In the genomic region with DNA sequence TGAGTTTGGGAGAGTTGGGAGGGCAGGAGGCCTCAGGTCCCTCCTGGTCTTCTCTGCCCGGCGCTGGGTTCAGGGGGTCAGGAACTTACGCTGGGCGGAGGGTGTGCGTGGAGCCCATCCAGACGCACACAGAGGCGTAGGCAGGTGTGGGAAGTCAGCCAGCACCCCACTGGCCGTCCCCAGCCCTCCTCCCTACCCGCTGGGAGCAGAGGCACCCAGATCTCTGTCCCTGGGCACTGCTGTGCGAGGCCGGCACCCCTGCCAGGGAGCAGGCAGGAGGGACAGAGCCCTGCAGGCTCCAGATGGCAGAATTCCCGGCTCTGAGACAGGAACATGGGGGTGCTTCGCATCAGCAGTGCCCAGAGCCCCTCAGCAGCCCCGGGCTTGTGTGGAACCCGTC, we compare ENCODE assay signal across 19 cellular contexts. TPM values are rescaled to one million over a fixed set of nuclear protein-coding genes. Genes with fewer than 3 reads are reported as not detected.
"Had no signal": no experiment of that assay in that cellular context is flagged by ENCODE, and none has a peak within 500 bp of the region (broad histone marks: within the 10 kb centered on the region; RNA-seq: fewer than 3 reads in every experiment).

No MANE protein-coding gene starts in this region.

- ATAC-seq: left colon had no signal

- H3K9me3 ChIP-seq: ascending aorta, breast epithelium, ovary, right lobe of liver, suprapubic skin had no signal

- H3K4me3 ChIP-seq: ascending aorta, breast epithelium, ovary, right lobe of liver, suprapubic skin had no signal

- H3K27ac ChIP-seq: ascending aorta, breast epithelium, foreskin keratinocyte, ovary, right lobe of liver, suprapubic skin had no signal

- H3K36me3 ChIP-seq: breast epithelium, ovary had no signal

- H3K4me2 ChIP-seq: smooth muscle cell had no signal

- DNase-seq: activated CD4-positive, CD25-positive, alpha-beta regulatory T cell treated with anti-CD3 and anti-CD28 coated beads, Interleukin-2, amount 50 U/mL, for 72 hours; activated naive CD4-positive, alpha-beta T cell treated with anti-CD3 and anti-CD28 coated beads for 36 hours; cerebellar nuclear complex; effector memory CD4-positive, alpha-beta T cell; foreskin keratinocyte; glutamatergic neuron; left colon; right lobe of liver; stimulated activated CD4-positive, alpha-beta T cell treated with anti-CD3 and anti-CD28 coated beads, Interleukin-4, amount 100 ng/mL, for 4 hours; stimulated activated CD8-positive, alpha-beta memory T cell treated with anti-CD3 and anti-CD28 coated beads, Interleukin-4, amount 100 ng/mL, for 48 hours; T-helper 9 cell had no signal

- H3K27me3 ChIP-seq: ascending aorta, breast epithelium, ovary, right lobe of liver, suprapubic skin had no signal

- H3K4me1 ChIP-seq: ascending aorta, breast epithelium, foreskin keratinocyte, right lobe of liver, suprapubic skin had no signal

RNA-seq across cellular contexts. Expression of gene LRCOL1, which starts 59.6 kb away (rescaled TPM):
- total RNA-seq: activated CD8-positive, alpha-beta memory T cell treated with anti-CD3 and anti-CD28 coated beads for 36 hours; activated naive CD4-positive, alpha-beta T cell treated with anti-CD3 and anti-CD28 coated beads for 36 hours; activated T-helper 1 cell treated with anti-CD3 and anti-CD28 coated beads, Interleukin-12 subunit alpha, Interleukin-12 subunit beta, Interleukin-2, Interleukin-4 antibody, amounts not matched to agents 30 ng/mL and 10 ng/mL and 1 ng/mL, durations not matched to agents 14 hours and 24 hours and 36 hours; ascending aorta; foreskin keratinocyte; left colon; pulmonary artery endothelial cell; smooth muscle cell; suprapubic skin had no signal
- polyA plus RNA-seq: foreskin keratinocyte, smooth muscle cell had no signal
